Comparison of ENCODE assay signal across 3 cellular contexts in the genomic region with DNA sequence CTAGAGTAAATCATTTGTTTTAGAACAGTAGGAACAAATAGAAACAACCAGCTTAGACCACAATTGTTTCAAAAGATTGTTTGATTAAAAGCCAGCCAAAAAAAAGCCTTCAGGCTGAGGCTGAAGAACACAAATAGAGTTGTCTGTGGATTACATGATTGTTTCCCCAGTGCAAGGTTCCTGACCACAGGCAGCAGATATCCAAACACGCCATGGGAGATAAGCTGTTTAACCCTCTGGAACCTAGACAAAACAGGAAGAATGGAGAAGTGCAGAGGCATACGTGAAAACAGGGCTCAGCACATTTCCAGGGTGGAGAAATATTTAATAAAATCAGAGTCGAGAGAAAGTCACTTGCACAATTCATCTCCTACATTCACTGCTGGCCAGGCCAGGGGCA.
TF ChIP-seq lines count a peak whose summit lies in the region.

No MANE protein-coding gene starts in this region.

TF ChIP-seq in SK-N-SH, 30 proteins besides CTCF, POLR2A, EP300 and RAD21:
- peak; percentile 32; the same call in 1 of the 2 replicates for TF ChIP-seq GATA2 (CRISPR knock-in tag; IDR thresholded peaks at IDR 0.05)
- TF ChIP-seq, protein P1, sequence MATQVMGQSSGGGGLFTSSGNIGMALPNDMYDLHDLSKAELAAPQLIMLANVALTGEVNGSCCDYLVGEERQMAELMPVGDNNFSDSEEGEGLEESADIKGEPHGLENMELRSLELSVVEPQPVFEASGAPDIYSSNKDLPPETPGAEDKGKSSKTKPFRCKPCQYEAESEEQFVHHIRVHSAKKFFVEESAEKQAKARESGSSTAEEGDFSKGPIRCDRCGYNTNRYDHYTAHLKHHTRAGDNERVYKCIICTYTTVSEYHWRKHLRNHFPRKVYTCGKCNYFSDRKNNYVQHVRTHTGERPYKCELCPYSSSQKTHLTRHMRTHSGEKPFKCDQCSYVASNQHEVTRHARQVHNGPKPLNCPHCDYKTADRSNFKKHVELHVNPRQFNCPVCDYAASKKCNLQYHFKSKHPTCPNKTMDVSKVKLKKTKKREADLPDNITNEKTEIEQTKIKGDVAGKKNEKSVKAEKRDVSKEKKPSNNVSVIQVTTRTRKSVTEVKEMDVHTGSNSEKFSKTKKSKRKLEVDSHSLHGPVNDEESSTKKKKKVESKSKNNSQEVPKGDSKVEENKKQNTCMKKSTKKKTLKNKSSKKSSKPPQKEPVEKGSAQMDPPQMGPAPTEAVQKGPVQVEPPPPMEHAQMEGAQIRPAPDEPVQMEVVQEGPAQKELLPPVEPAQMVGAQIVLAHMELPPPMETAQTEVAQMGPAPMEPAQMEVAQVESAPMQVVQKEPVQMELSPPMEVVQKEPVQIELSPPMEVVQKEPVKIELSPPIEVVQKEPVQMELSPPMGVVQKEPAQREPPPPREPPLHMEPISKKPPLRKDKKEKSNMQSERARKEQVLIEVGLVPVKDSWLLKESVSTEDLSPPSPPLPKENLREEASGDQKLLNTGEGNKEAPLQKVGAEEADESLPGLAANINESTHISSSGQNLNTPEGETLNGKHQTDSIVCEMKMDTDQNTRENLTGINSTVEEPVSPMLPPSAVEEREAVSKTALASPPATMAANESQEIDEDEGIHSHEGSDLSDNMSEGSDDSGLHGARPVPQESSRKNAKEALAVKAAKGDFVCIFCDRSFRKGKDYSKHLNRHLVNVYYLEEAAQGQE (IDR thresholded peaks at IDR 0.05; ENCODE audit: low read depth, low read length) = no peak

TF ChIP-seq in SK-N-SH treated with all-trans-retinoic acid at 6 μM for 48 hours, 23 proteins besides CTCF, POLR2A, EP300 and RAD21:
- TF ChIP-seq, protein P2, sequence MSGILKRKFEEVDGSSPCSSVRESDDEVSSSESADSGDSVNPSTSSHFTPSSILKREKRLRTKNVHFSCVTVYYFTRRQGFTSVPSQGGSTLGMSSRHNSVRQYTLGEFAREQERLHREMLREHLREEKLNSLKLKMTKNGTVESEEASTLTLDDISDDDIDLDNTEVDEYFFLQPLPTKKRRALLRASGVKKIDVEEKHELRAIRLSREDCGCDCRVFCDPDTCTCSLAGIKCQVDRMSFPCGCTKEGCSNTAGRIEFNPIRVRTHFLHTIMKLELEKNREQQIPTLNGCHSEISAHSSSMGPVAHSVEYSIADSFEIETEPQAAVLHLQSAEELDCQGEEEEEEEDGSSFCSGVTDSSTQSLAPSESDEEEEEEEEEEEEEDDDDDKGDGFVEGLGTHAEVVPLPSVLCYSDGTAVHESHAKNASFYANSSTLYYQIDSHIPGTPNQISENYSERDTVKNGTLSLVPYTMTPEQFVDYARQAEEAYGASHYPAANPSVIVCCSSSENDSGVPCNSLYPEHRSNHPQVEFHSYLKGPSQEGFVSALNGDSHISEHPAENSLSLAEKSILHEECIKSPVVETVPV (CRISPR knock-in tag; IDR thresholded peaks at IDR 0.05) = no peak
- TF ChIP-seq SNAI2 (CRISPR knock-in tag; IDR thresholded peaks at IDR 0.05) = no peak

TF ChIP-seq in endothelial cell of umbilical vein, 7 proteins besides CTCF, POLR2A, EP300 and RAD21:
- peak; percentile 44 for TF ChIP-seq GATA2 (IDR thresholded peaks at IDR 0.05; ENCODE audit: insufficient read depth, insufficient read length, low read depth, low read length)
- TF ChIP-seq MYC (IDR thresholded peaks at IDR 0.05; ENCODE audit: low read depth, low read length) = no peak
- TF ChIP-seq, protein P3, sequence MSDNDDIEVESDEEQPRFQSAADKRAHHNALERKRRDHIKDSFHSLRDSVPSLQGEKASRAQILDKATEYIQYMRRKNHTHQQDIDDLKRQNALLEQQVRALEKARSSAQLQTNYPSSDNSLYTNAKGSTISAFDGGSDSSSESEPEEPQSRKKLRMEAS (IDR thresholded peaks at IDR 0.05; ENCODE audit: insufficient read depth, insufficient read length) = no peak
- TF ChIP-seq POLR2AphosphoS5 (IDR thresholded peaks at IDR 0.05; ENCODE audit: insufficient read depth, low read depth, low read length) = peak; percentile 39
